In the genomic region with DNA sequence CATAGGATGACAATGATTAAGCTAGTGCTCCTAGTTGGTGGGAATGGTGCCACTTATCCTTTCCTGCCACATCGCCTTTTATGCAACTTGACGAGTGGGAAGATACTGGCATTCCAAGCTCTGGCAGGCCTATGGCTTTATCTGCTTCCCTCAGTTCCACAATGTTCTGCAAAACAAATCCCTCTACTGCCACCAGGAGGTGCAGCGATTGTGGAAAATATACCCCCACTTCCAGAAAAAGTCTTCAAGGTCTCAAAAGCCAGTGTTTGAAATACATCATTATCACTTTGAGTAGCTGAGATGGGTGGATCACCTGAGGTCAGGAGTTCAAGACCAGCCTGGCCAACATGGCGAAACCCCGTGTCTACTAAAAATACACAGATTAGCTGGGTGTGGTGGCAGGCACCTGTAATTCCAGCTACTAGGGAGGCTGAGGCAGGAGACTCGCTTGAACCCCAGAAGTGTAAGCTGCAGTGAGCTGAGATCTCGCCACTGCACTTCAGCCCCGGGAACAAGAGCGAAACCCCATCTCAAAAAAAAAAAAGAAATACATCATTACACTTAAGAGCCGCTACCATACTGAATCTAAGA, we compare ENCODE assay signal across 1 cellular context.
A peak's percentile ranks its signal among the peaks of the same experiment; 100 is the strongest.
TF ChIP-seq lines count a peak whose summit lies in the region.

No MANE protein-coding gene starts in this region.

TF ChIP-seq in GM23338, 12 proteins besides CTCF, POLR2A, EP300 and RAD21:
- TF ChIP-seq NANOG (IDR thresholded peaks at IDR 0.05; ENCODE audit: borderline replicate concordance) (0 out of 2 replicates have a peak, but pooled peaks have one; percentile 5), CREB1 (CRISPR knock-in tag; IDR thresholded peaks at IDR 0.05; ENCODE audit: low read depth) (0 out of 2 replicates have a peak, but pooled peaks have one; percentile 12), STAT1 (IDR thresholded peaks at IDR 0.05; ENCODE audit: unreplicated experiment) (no peak)
